21 cellular contexts compared by ENCODE assay signal in genomic region chr2:41723531-41723930, GRCh38.
DNase-seq lines count a peak whose midpoint lies in the region; ATAC-seq and TF ChIP-seq lines count a peak whose summit lies in the region.
"Had no signal": no experiment of that assay in that cellular context is flagged by ENCODE, and none has a peak within 500 bp of the region (broad histone marks: within the 10 kb centered on the region; RNA-seq: fewer than 3 reads in every experiment).

No MANE protein-coding gene starts in this region.

- H3K79me2 ChIP-seq in ACC112 (ENCODE audit: control insufficient read depth, insufficient read depth, low read length, unreplicated experiment) = no peaks in the 10 kb centered on the region
- H3K79me2 ChIP-seq in mesendoderm (ENCODE audit: control insufficient read depth, insufficient read depth, low read length) = no peaks in the 10 kb centered on the region

- peak overlapping the region; percentile 75 for H3K27ac ChIP-seq in ACC112 (ENCODE audit: low read depth, low read length)
- H3K27ac ChIP-seq in WERI-Rb-1 = no peak overlapping the region; the same call in 1 of the 2 replicates
- no peak overlapping the region for H3K27ac ChIP-seq in mesendoderm (ENCODE audit: low read depth, low read length)
- H3K27ac ChIP-seq in lower lobe of right lung = no peak overlapping the region
- H3K27ac ChIP-seq: SJSA1, suprapubic skin, vagina, VCaP had no signal

- no peak overlapping the region for H2BK120ac ChIP-seq in mesendoderm (ENCODE audit: low read depth, low read length)

- H2AFZ ChIP-seq in ACC112 (ENCODE audit: low read length, unreplicated experiment) = peak overlapping the region; percentile 35

- no peak for TF ChIP-seq CTCF in WERI-Rb-1 (IDR thresholded peaks at IDR 0.05; ENCODE audit: low read depth, low read length)
- no peak for TF ChIP-seq CTCF in lower lobe of right lung (IDR thresholded peaks at IDR 0.05)

- intact Hi-C loops in lower lobe of right lung (cut with DNase I) = no loop called here

- no peak overlapping the region for H3K4me2 ChIP-seq in mesendoderm (ENCODE audit: low read length)

- no peak for ATAC-seq in lower lobe of right lung
- ATAC-seq: activated T-helper 17 cell treated with anti-CD3 and anti-CD28 coated beads, Interleukin-2, amount 50 U/mL, for 72 hours; gastroesophageal sphincter; stimulated activated effector memory CD8-positive, alpha-beta T cell treated with anti-CD3 and anti-CD28 coated beads, Interleukin-12 subunit alpha, Interleukin-12 subunit beta, amount 100 ng/mL, for 72 hours had no signal

- H2AK5ac ChIP-seq in mesendoderm (ENCODE audit: low read length) = no peak overlapping the region

- no peak overlapping the region for H2BK5ac ChIP-seq in mesendoderm (ENCODE audit: low read length)

- no peak overlapping the region for H3K4ac ChIP-seq in mesendoderm (ENCODE audit: low read depth, low read length)

- DNase-seq in LHCN-M2 (ENCODE audit: low read depth) = peak; percentile 41
- DNase-seq in WERI-Rb-1 = peak; percentile 65
- no peak for DNase-seq in mesendoderm
- DNase-seq in CD1c-positive myeloid dendritic cell (ENCODE audit: extremely low spot score) = no peak
- DNase-seq in NAMALWA (ENCODE audit: low spot score) = no peak
- no peak for DNase-seq in lower lobe of right lung
- DNase-seq: CD4-positive, CD25-positive, alpha-beta regulatory T cell; Karpas-422; NCI-H1048; NCI-H526 treated with DMSO at 0.1 percent for 48 hours; nephron progenitor cell; stimulated activated CD4-positive, alpha-beta T cell treated with anti-CD3 and anti-CD28 coated beads, Interleukin-2, amount 100 ng/mL, for 24 hours; T-helper 2 cell had no signal

- H4K8ac ChIP-seq in mesendoderm (ENCODE audit: low read depth, low read length) = no peak overlapping the region

- no peak overlapping the region for H4K5ac ChIP-seq in mesendoderm (ENCODE audit: low read length)

- H3K36me3 ChIP-seq in ACC112 (ENCODE audit: insufficient read depth, low read length) = no peaks in the 10 kb centered on the region
- H3K36me3 ChIP-seq in WERI-Rb-1 = no peaks in the 10 kb centered on the region
- H3K36me3 ChIP-seq in mesendoderm (ENCODE audit: control insufficient read depth, insufficient read depth, low read length) = no peaks in the 10 kb centered on the region
- H3K36me3 ChIP-seq in lower lobe of right lung = no peaks in the 10 kb centered on the region
- H3K36me3 ChIP-seq: gastroesophageal sphincter, SJSA1, suprapubic skin, vagina had no signal

- no peak overlapping the region for H3K56ac ChIP-seq in mesendoderm (ENCODE audit: low read length)

- H2BK15ac ChIP-seq in mesendoderm (replicated peaks; ENCODE audit: low read depth) = peak overlapping the region; percentile 64

- no peak overlapping the region for H3K18ac ChIP-seq in mesendoderm (ENCODE audit: low read length)

- no peak overlapping the region for H3K23ac ChIP-seq in mesendoderm (ENCODE audit: low read length)

- H3K4me1 ChIP-seq in ACC112 (ENCODE audit: control insufficient read depth, insufficient read depth, low read length, unreplicated experiment) (peaks cover 25% of the 10 kb centered on the region), mesendoderm (ENCODE audit: control insufficient read depth, low read depth, low read length) (peaks cover 4% of the 10 kb centered on the region), lower lobe of right lung (no peaks in the 10 kb centered on the region)
- H3K4me1 ChIP-seq: vagina had no signal

- no peaks in the 10 kb centered on the region for H3K9me3 ChIP-seq in WERI-Rb-1 (ENCODE audit: severe bottlenecking)
- no peaks in the 10 kb centered on the region for H3K9me3 ChIP-seq in lower lobe of right lung
- H3K9me3 ChIP-seq: gastroesophageal sphincter, SJSA1, suprapubic skin, vagina had no signal

- H3K79me1 ChIP-seq in mesendoderm (ENCODE audit: low read length) = no peaks in the 10 kb centered on the region

- no CpG with 5 or more reads among the region's 3 CpGs for WGBS in mesendoderm (ENCODE audit: extremely low coverage, insufficient coverage, low lambda C conversion rate)

- H3K27me3 ChIP-seq in ACC112 (ENCODE audit: insufficient read depth, low read length) (no peaks in the 10 kb centered on the region), WERI-Rb-1 (ENCODE audit: insufficient read depth, low read depth, severe bottlenecking) (no peaks in the 10 kb centered on the region), mesendoderm (ENCODE audit: insufficient read depth, low read length, poor library complexity) (no peaks in the 10 kb centered on the region), lower lobe of right lung (ENCODE audit: low read depth) (no peaks in the 10 kb centered on the region)
- H3K27me3 ChIP-seq: gastroesophageal sphincter, SJSA1, suprapubic skin, vagina had no signal

- H3K9ac ChIP-seq in mesendoderm (ENCODE audit: low read length) = no peak overlapping the region

- H3K4me3 ChIP-seq in ACC112 (ENCODE audit: low read depth, low read length) = no peak overlapping the region
- peak overlapping the region; percentile 18 for H3K4me3 ChIP-seq in WERI-Rb-1 (ENCODE audit: low read depth, low read length)
- H3K4me3 ChIP-seq in mesendoderm (ENCODE audit: low read length) = no peak overlapping the region
- no peak overlapping the region for H3K4me3 ChIP-seq in lower lobe of right lung
- H3K4me3 ChIP-seq: gastroesophageal sphincter, SJSA1, suprapubic skin, vagina had no signal

Comparison
In these comparisons a context has a peak if more than half of its experiments do, and no peak if none do; other contexts are left out.
1. DNase-seq: peak in LHCN-M2 (single experiment) and WERI-Rb-1 (single experiment); none in mesendoderm (single experiment), CD1c-positive myeloid dendritic cell (single experiment), NAMALWA (single experiment) and lower lobe of right lung (single experiment).